Comparison of ENCODE assay signal across 8 cellular contexts in genomic region chr18:61581578-61582204, GRCh38.
DNase-seq lines count a peak whose midpoint lies in the region; ATAC-seq, FAIRE-seq and TF ChIP-seq lines count a peak whose summit lies in the region.

No MANE protein-coding gene starts in this region.

- DNase-seq in AG09319 (ENCODE audit: extremely low read depth, low read depth) (no peak), NCI-H526 treated with DMSO at 0.1 percent for 48 hours (lab: John Stamatoyannopoulos, UW) (peak; percentile 20), H1 (ENCODE audit: low read depth in 1 of 2, low spot score in 2 of 2) (peak; percentile 71 to 99), mesenchymal stem cell (peak; percentile 67)
- DNase-seq in activated CD8-positive, alpha-beta memory T cell treated with anti-CD3 and anti-CD28 coated beads for 4 hours (ENCODE audit: low read depth in 2 of 2) = peak; percentile 3 to 16
- DNase-seq in stimulated activated CD8-positive, alpha-beta memory T cell treated with anti-CD3 and anti-CD28 coated beads, Interleukin-12 subunit alpha, Interleukin-12 subunit beta, amount 100 ng/mL, for 4 hours (ENCODE audit: low read depth) = peak; percentile 25

- H3K9ac ChIP-seq in H1 (replicated peaks in 1 of 4; ENCODE audit: extremely low read depth in 1 of 4, low read depth in 3 of 4, low read length in 3 of 4) (peak overlapping the region in 1 of 4 experiments; percentile 19; a peak in 2 of 7 replicates), mesenchymal stem cell (ENCODE audit: low read length) (peak overlapping the region; percentile 60)

- H3K79me1 ChIP-seq in H1 (ENCODE audit: low read depth, low read length) = no peaks in the 10 kb centered on the region
- no peaks in the 10 kb centered on the region for H3K79me1 ChIP-seq in mesenchymal stem cell (replicated peaks; ENCODE audit: low read length, poor library complexity, severe bottlenecking)

- peak overlapping the region; percentile 40 to 82 for H3K4me2 ChIP-seq in H1 (ENCODE audit: insufficient read depth in 1 of 2, low read depth in 2 of 2, low read length in 2 of 2)
- H3K4me2 ChIP-seq in mesenchymal stem cell (ENCODE audit: low read length, poor library complexity, severe bottlenecking) = peak overlapping the region; percentile 58

- no peaks in the 10 kb centered on the region for H4K20me1 ChIP-seq in H1 (replicated peaks in 1 of 2; ENCODE audit: control insufficient read depth in 1 of 2, insufficient read depth in 2 of 2, low read length in 2 of 2)

- peak; percentile 88 to 91 for TF ChIP-seq RAD21 in H1 (IDR thresholded peaks at IDR 0.05 in 1 of 2, conservative IDR thresholded peaks at IDR 0.05 in 1 of 2; ENCODE audit: low read depth in 2 of 2, low read length in 2 of 2)

- peak overlapping the region; percentile 37 to 60 (median 48); a peak in 7 of 8 replicates for H3K4me3 ChIP-seq in H1 (ENCODE audit: extremely low read depth in 1 of 4, insufficient read depth in 2 of 4, low read depth in 3 of 4, low read length in 4 of 4)
- peak overlapping the region; percentile 42 to 75 for H3K4me3 ChIP-seq in mesenchymal stem cell (ENCODE audit: insufficient read depth in 1 of 2, low read depth in 1 of 2, low read length in 2 of 2)

- H2BK5ac ChIP-seq in H1 (ENCODE audit: low read depth, low read length) (no peak overlapping the region), mesenchymal stem cell (ENCODE audit: low read depth, low read length, poor library complexity, severe bottlenecking) (no peak overlapping the region)

- H2AFZ ChIP-seq in H1 (ENCODE audit: low read length) (peak overlapping the region; percentile 60), mesenchymal stem cell (ENCODE audit: low read depth, low read length) (no peak overlapping the region)

- H3K56ac ChIP-seq in H1 (replicated peaks; ENCODE audit: insufficient read length, low read depth, low read length) = no peak overlapping the region

- H3K4me1 ChIP-seq in H1 (replicated peaks in 1 of 4; ENCODE audit: control insufficient read depth in 3 of 4, insufficient read depth in 4 of 4, low read length in 3 of 4) = no peaks in the 10 kb centered on the region; a peak in 1 of 7 replicates
- no peaks in the 10 kb centered on the region for H3K4me1 ChIP-seq in mesenchymal stem cell (ENCODE audit: control insufficient read depth, insufficient read depth, low read depth, low read length)

- CTCF ChIA-PET in H1 (lab: Charles Lee; ENCODE audit: partially characterized antibody) = interaction anchor here (0.6 to 2.9 kb wide), 48 partner anchors 9 to 1849 kb away, joined by 3 to 15 read pairs (median 4); no protein-coding TSS in a partner anchor

- no peak overlapping the region for H4K5ac ChIP-seq in H1 (ENCODE audit: insufficient read length, low read depth, low read length)

- H3K27me3 ChIP-seq in H1 (replicated peaks in 1 of 4; ENCODE audit: control insufficient read depth in 3 of 4, extremely low read depth in 1 of 4, insufficient read depth in 3 of 4, low read length in 3 of 4) (peaks cover 1 to 10% (median 8%) of the 10 kb centered on the region in 4 experiments; a peak in 6 of 7 replicates), mesenchymal stem cell (ENCODE audit: control insufficient read depth in 1 of 2, insufficient read depth in 1 of 2, low read length in 2 of 2) (no peaks in the 10 kb centered on the region)

- H3K23ac ChIP-seq in H1 (ENCODE audit: insufficient read length) = no peak overlapping the region
- H3K23ac ChIP-seq in mesenchymal stem cell (ENCODE audit: low read length in 2 of 2) = no peak overlapping the region

- TF ChIP-seq CTCF in AG09319 (IDR thresholded peaks at IDR 0.05; ENCODE audit: low read depth, low read length) (peak; percentile 97), H1 (IDR thresholded peaks at IDR 0.05; ENCODE audit: control extremely low read depth in 1 of 3, insufficient read depth in 1 of 3, low read depth in 1 of 3, low read length in 3 of 3) (peak; percentile 88 to 94 (median 89))

- ATAC-seq in GM18907 (IDR thresholded peaks at IDR 0.05; ENCODE audit: unreplicated experiment) = peak; percentile 91
- ATAC-seq in HG03139 (IDR thresholded peaks at IDR 0.05; ENCODE audit: unreplicated experiment) = peak; percentile 91

- H2BK120ac ChIP-seq in H1 (replicated peaks; ENCODE audit: low read depth, low read length) = no peak overlapping the region
- no peak overlapping the region for H2BK120ac ChIP-seq in mesenchymal stem cell (ENCODE audit: low read depth, low read length)

- H4K91ac ChIP-seq in H1 (replicated peaks; ENCODE audit: insufficient read length, low read length) = no peak overlapping the region
- H4K91ac ChIP-seq in mesenchymal stem cell (ENCODE audit: low read length) = no peak overlapping the region

- 7% methylated on average over 18 of the region's 22 CpGs; no CpG with 5 or more reads in 1 of the 2 experiments for WGBS in H1 (ENCODE audit: extremely low coverage in 1 of 2, insufficient coverage in 1 of 2, insufficient read length in 1 of 2, insufficient replicate concordance in 2 of 2, low coverage in 1 of 2, low lambda C conversion rate in 2 of 2, missing lambda C conversion rate in 1 of 2), 2 experiments
- WGBS in mesenchymal stem cell = 8% methylated on average over 21 of the region's 22 CpGs

- TF ChIP-seq POLR2A in H1 (IDR thresholded peaks at IDR 0.05; ENCODE audit: control extremely low read depth in 1 of 2, low read depth in 2 of 2, low read length in 2 of 2) = no peak

- no peak overlapping the region for H4K8ac ChIP-seq in H1 (ENCODE audit: extremely low read depth, insufficient read depth, low read length)
- no peak overlapping the region for H4K8ac ChIP-seq in mesenchymal stem cell (ENCODE audit: low read length)

- H3K18ac ChIP-seq in H1 (ENCODE audit: extremely low read depth, low read length) = no peak overlapping the region
- no peak overlapping the region for H3K18ac ChIP-seq in mesenchymal stem cell (ENCODE audit: low read depth in 1 of 2, low read length in 2 of 2)

- H3K4ac ChIP-seq in H1 (replicated peaks; ENCODE audit: insufficient read length, low read depth, low read length) = no peak overlapping the region
- H3K4ac ChIP-seq in mesenchymal stem cell (ENCODE audit: low read depth in 1 of 2, low read length in 2 of 2) = no peak overlapping the region

- 0 out of 2 replicates have a peak overlapping the region, but pooled peaks have one; percentile 48 for H2BK20ac ChIP-seq in H1 (ENCODE audit: low read length)

- no peaks in the 10 kb centered on the region for H3K23me2 ChIP-seq in H1 (ENCODE audit: low read depth, low read length)

- H2BK15ac ChIP-seq in H1 (ENCODE audit: low read length) (no peak overlapping the region), mesenchymal stem cell (ENCODE audit: low read depth, poor library complexity, severe bottlenecking) (peak overlapping the region; percentile 82)

- no peaks in the 10 kb centered on the region for H3K79me2 ChIP-seq in H1 (ENCODE audit: control insufficient read depth in 1 of 2, insufficient read depth in 2 of 2, low read length in 2 of 2)

- H2AK5ac ChIP-seq in H1 (ENCODE audit: low read depth, low read length) (no peak overlapping the region), mesenchymal stem cell (ENCODE audit: low read length, severe bottlenecking) (no peak overlapping the region)

- H3K27ac ChIP-seq in H1 (ENCODE audit: low read depth, low read length) (no peak overlapping the region), mesenchymal stem cell (ENCODE audit: low read length, poor library complexity, severe bottlenecking) (no peak overlapping the region)

- POLR2A ChIA-PET in H1 (lab: Charles Lee; ENCODE audit: partially characterized antibody) = interaction anchor here (1.0 kb wide), 1 partner anchor 10 kb away, joined by 3 read pairs; no protein-coding TSS in a partner anchor

- TF ChIP-seq EP300 in H1 (IDR thresholded peaks at IDR 0.05; ENCODE audit: borderline replicate concordance in 1 of 2, low read depth in 2 of 2, low read length in 2 of 2) = no peak

- H3K36me3 ChIP-seq in H1 (ENCODE audit: control insufficient read depth in 2 of 4, insufficient read depth in 4 of 4, low read length in 3 of 4) = no peaks in the 10 kb centered on the region
- H3K36me3 ChIP-seq in mesenchymal stem cell (ENCODE audit: control insufficient read depth in 1 of 2, insufficient read depth in 2 of 2, low read depth in 1 of 2, low read length in 2 of 2) = no peaks in the 10 kb centered on the region

- peak; percentile 72 for FAIRE-seq in H1 (lab: Jason Lieb, UNC)

- H3K14ac ChIP-seq in H1 (ENCODE audit: insufficient read length) (no peak overlapping the region), mesenchymal stem cell (ENCODE audit: low read length in 2 of 2) (no peak overlapping the region)

- no peaks in the 10 kb centered on the region for H3K9me3 ChIP-seq in H1 (ENCODE audit: insufficient read depth in 2 of 2, low read depth in 1 of 2, low read length in 1 of 2)
- H3K9me3 ChIP-seq in mesenchymal stem cell (ENCODE audit: control insufficient read depth, low read length) = no peaks in the 10 kb centered on the region

- H2BK12ac ChIP-seq in H1 (ENCODE audit: low read depth, low read length) (no peak overlapping the region; the same call in 1 of the 2 replicates), mesenchymal stem cell (ENCODE audit: low read length in 2 of 2) (peak overlapping the region in 1 of 2 experiments; percentile 0)

TF ChIP-seq in H1, 55 proteins besides CTCF, POLR2A, EP300 and RAD21 (continues in another document):
- TF ChIP-seq TCF12 (IDR thresholded peaks at IDR 0.05; ENCODE audit: low read depth, low read length) (peak; percentile 90; the same call in 1 of the 2 replicates), CBX8 (IDR thresholded peaks at IDR 0.05; ENCODE audit: borderline replicate concordance, low read depth, low read length) (no peak), YY1 (IDR thresholded peaks at IDR 0.05; ENCODE audit: low read depth, low read length) (peak; percentile 34; the same call in 1 of the 2 replicates), ATF3 (IDR thresholded peaks at IDR 0.05; ENCODE audit: insufficient read depth, low read depth, low read length) (no peak), CEBPB (IDR thresholded peaks at IDR 0.05; ENCODE audit: low read depth, low read length) (no peak), RBBP5 (IDR thresholded peaks at IDR 0.05; ENCODE audit: borderline replicate concordance, low read depth, low read length) (0 out of 2 replicates have a peak, but pooled peaks have one; percentile 24), MAX (IDR thresholded peaks at IDR 0.05) (peak; percentile 20; the same call in 1 of the 2 replicates), SP1 (IDR thresholded peaks at IDR 0.05; ENCODE audit: low read depth, low read length) (no peak), TBP (IDR thresholded peaks at IDR 0.05; ENCODE audit: low read depth, low read length) (peak; percentile 27; the same call in 1 of the 2 replicates), KDM4A (IDR thresholded peaks at IDR 0.05; ENCODE audit: low read depth, low read length, severe bottlenecking) (no peak), CBX5 (IDR thresholded peaks at IDR 0.05; ENCODE audit: low read depth, low read length) (no peak)
